In the genomic region with DNA sequence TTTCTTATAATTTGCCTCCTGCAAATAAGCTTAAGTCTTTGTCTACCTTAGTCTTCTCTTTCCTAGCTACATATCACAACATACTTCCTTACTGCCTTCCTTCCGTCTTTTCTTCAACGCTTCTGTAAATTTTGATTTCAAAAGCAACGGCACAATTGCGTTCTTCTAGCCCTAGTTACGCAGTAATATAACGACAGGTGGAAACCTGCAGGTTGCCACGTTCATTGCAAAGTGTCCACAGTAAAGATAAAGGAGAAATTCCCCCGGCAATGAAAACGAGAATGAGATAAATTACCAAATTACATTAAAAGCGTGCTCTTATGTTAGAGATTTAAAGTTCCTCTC, we compare ENCODE assay signal across 8 cellular contexts. TPM values are rescaled to one million over a fixed set of nuclear protein-coding genes. Genes with fewer than 3 reads are reported as not detected.
DNase-seq lines count a peak whose midpoint lies in the region; ATAC-seq and TF ChIP-seq lines count a peak whose summit lies in the region.

No MANE protein-coding gene starts in this region.

- H3K9ac ChIP-seq in mesendoderm (ENCODE audit: low read length) = peak overlapping the region; percentile 70

- peak overlapping the region; percentile 89 for H3K56ac ChIP-seq in mesendoderm (ENCODE audit: low read length)

- H3K4ac ChIP-seq in mesendoderm (ENCODE audit: low read depth, low read length) = no peak overlapping the region

- peak overlapping the region; percentile 98 for H3K27ac Mint-ChIP-seq in MCF 10A (ENCODE audit: low read depth, unreplicated experiment)

- peak overlapping the region; percentile 65 for H3K4me2 ChIP-seq in mesendoderm (ENCODE audit: low read length)

- H3K79me2 ChIP-seq in mesendoderm (ENCODE audit: control insufficient read depth, insufficient read depth, low read length) = peaks cover 28% of the 10 kb centered on the region

- peaks cover 39% of the 10 kb centered on the region for H3K36me3 Mint-ChIP-seq in MCF 10A (ENCODE audit: insufficient read depth, unreplicated experiment)

- no peak overlapping the region for H2BK5ac ChIP-seq in mesendoderm (ENCODE audit: low read length)

- peaks cover 10% of the 10 kb centered on the region for H3K9me3 Mint-ChIP-seq in MCF 10A (ENCODE audit: unreplicated experiment)

- no peak overlapping the region for H3K18ac ChIP-seq in mesendoderm (ENCODE audit: low read length)

- H4K5ac ChIP-seq in mesendoderm (ENCODE audit: low read length) = no peak overlapping the region

- DNase-seq in DMS153 treated with DMSO at 0.1 percent for 48 hours (lab: John Stamatoyannopoulos, UW; ENCODE audit: unreplicated experiment) (peak; percentile 77), Kasumi-1 (lab: John Stamatoyannopoulos, UW) (peak; percentile 76 to 81), MCF 10A (ENCODE audit: unreplicated experiment) (no peak), mesendoderm (no peak), cerebellar cortex (ENCODE audit: low spot score) (no peak), NCI-H446 (lab: John Stamatoyannopoulos, UW) (no peak)

- POLR2A ChIA-PET in MCF 10A (lab: Yijun Ruan, JAX) = interaction anchor here (0.8 to 3.1 kb wide), 4 partner anchors 9 to 311 kb away, joined by 3 to 19 read pairs (median 8); a partner anchor contains a TSS

- TSS peak; percentile 79 for BruUV-seq in MCF 10A (replicated peaks; lab: Mats Ljungman, UMichigan)

- intact Hi-C loops in MCF 10A (cut with micrococcal nuclease) = no loop called here

- no peaks in the 10 kb centered on the region for H3K27me3 Mint-ChIP-seq in MCF 10A (ENCODE audit: insufficient read depth, unreplicated experiment)

- no peak overlapping the region for H3K27ac ChIP-seq in mesendoderm (ENCODE audit: low read depth, low read length)

- ATAC-seq in GM21526 (IDR thresholded peaks at IDR 0.05; ENCODE audit: low FRiP score, unreplicated experiment) (peak; percentile 6), HG03196 (IDR thresholded peaks at IDR 0.05; ENCODE audit: unreplicated experiment) (no peak)

- peak overlapping the region; percentile 84 for H3K4me3 Mint-ChIP-seq in MCF 10A (ENCODE audit: unreplicated experiment)

- peaks cover 1% of the 10 kb centered on the region for H3K36me3 ChIP-seq in mesendoderm (ENCODE audit: control insufficient read depth, insufficient read depth, low read length)

- no peak overlapping the region for H3K23ac ChIP-seq in mesendoderm (ENCODE audit: low read length)

- H3K4me1 Mint-ChIP-seq in MCF 10A (ENCODE audit: insufficient read depth, unreplicated experiment) = peaks cover 10% of the 10 kb centered on the region

- no peak overlapping the region for H2BK15ac ChIP-seq in mesendoderm (replicated peaks; ENCODE audit: low read depth)

- TF ChIP-seq CTCF in MCF 10A (IDR thresholded peaks at IDR 0.05; ENCODE audit: unreplicated experiment) = no peak

- H3K27me3 ChIP-seq in mesendoderm (ENCODE audit: insufficient read depth, low read length, poor library complexity) = no peaks in the 10 kb centered on the region

- peak overlapping the region; percentile 24 for H3K4me3 ChIP-seq in mesendoderm (ENCODE audit: low read length)

- no peak overlapping the region for H2AK5ac ChIP-seq in mesendoderm (ENCODE audit: low read length)

- CTCF ChIA-PET in MCF 10A (lab: Yijun Ruan, JAX) = interaction anchor here (1.0 kb wide), 1 partner anchor 22 kb away, joined by 3 read pairs; no protein-coding TSS in a partner anchor

- no CpG with 5 or more reads among the region's 10 CpGs for WGBS in mesendoderm (ENCODE audit: extremely low coverage, insufficient coverage, low lambda C conversion rate)

- H2BK120ac ChIP-seq in mesendoderm (ENCODE audit: low read depth, low read length) = no peak overlapping the region

- H3K4me1 ChIP-seq in mesendoderm (ENCODE audit: control insufficient read depth, low read depth, low read length) = no peaks in the 10 kb centered on the region

- H3K79me1 ChIP-seq in mesendoderm (ENCODE audit: low read length) = peaks cover 5% of the 10 kb centered on the region

- peak overlapping the region; percentile 79 for H4K8ac ChIP-seq in mesendoderm (ENCODE audit: low read depth, low read length)

RNA-seq across cellular contexts. Expression of a gene that starts 0.5 kb away (rescaled TPM):
- 141 and 172 TPM in 2 replicates for total RNA-seq in MCF 10A (2022)
- 169 TPM for polyA plus RNA-seq in mesendoderm (2013, experiment 1 of 2)
- 164 TPM for polyA plus RNA-seq in mesendoderm (2013, experiment 2 of 2)

Comparison
In these comparisons a context has a peak if more than half of its experiments do, and no peak if none do; other contexts are left out.
1. DNase-seq: peak in DMS153 treated with DMSO at 0.1 percent for 48 hours (single experiment) and Kasumi-1 (2 of 2); none in MCF 10A (single experiment), mesendoderm (single experiment), cerebellar cortex (single experiment) and NCI-H446 (0 of 2).